7 cellular contexts compared by ENCODE assay signal in genomic region chr2:99140056-99140859, GRCh38. TPM values are rescaled to one million over a fixed set of nuclear protein-coding genes. Genes with fewer than 3 reads are reported as not detected.
DNase-seq lines count a peak whose midpoint lies in the region; TF ChIP-seq lines count a peak whose summit lies in the region.

No MANE protein-coding gene starts in this region.

- no peaks in the 10 kb centered on the region for H3K36me3 Mint-ChIP-seq in HFFc6 (ENCODE audit: low read depth)
- H3K36me3 Mint-ChIP-seq in activated CD4-positive, alpha-beta memory T cell treated with anti-CD3 and anti-CD28 coated beads, Interleukin-2, amount 10 ng/mL, durations not matched to agents 7 days and 5 days (ENCODE audit: low read depth): peaks cover 3% of the 10 kb centered on the region

- DNase-seq in HFFc6 (no peak), iPS DF 6.9 (ENCODE audit: low read depth, low spot score) (no peak), smooth muscle cell (lab: John Stamatoyannopoulos, UW; ENCODE audit: unreplicated experiment) (no peak), GM13976 (ENCODE audit: low spot score) (no peak), GM03348 (ENCODE audit: low spot score) (no peak), EL (no peak)
- no peak for DNase-seq in activated CD4-positive, alpha-beta memory T cell treated with anti-CD3 and anti-CD28 coated beads, Interleukin-2, amount 10 ng/mL, durations not matched to agents 7 days and 5 days

- peak overlapping the region; percentile 63 for H3K9ac ChIP-seq in smooth muscle cell (ENCODE audit: low read depth)

- H3K4me1 ChIP-seq in iPS DF 6.9 (ENCODE audit: control insufficient read depth, insufficient read depth, low read length) (no peaks in the 10 kb centered on the region), smooth muscle cell (ENCODE audit: low read depth) (peaks cover 13% of the 10 kb centered on the region)

- H3F3A ChIP-seq in smooth muscle cell (ENCODE audit: low read depth): no peaks in the 10 kb centered on the region

- WGBS in iPS DF 6.9 (ENCODE audit: insufficient coverage, insufficient read length): no CpG with 5 or more reads among the region's 17 CpGs
- 35% methylated on average over 17 of the region's 17 CpGs for WGBS in smooth muscle cell (ENCODE audit: low lambda C conversion rate)

- no peak overlapping the region for H3K27ac ChIP-seq in iPS DF 6.9 (ENCODE audit: low read length)
- H3K27ac ChIP-seq in smooth muscle cell (ENCODE audit: low read depth): peak overlapping the region; percentile 43

- peaks cover 9% of the 10 kb centered on the region; the same call in 1 of the 2 replicates for H3K4me1 Mint-ChIP-seq in HFFc6 (ENCODE audit: low read depth)
- H3K4me1 Mint-ChIP-seq in activated CD4-positive, alpha-beta memory T cell treated with anti-CD3 and anti-CD28 coated beads, Interleukin-2, amount 10 ng/mL, durations not matched to agents 7 days and 5 days: peaks cover 23% of the 10 kb centered on the region

- H3K4me3 Mint-ChIP-seq in HFFc6: peak overlapping the region; percentile 93
- peak overlapping the region; percentile 97 for H3K4me3 Mint-ChIP-seq in activated CD4-positive, alpha-beta memory T cell treated with anti-CD3 and anti-CD28 coated beads, Interleukin-2, amount 10 ng/mL, durations not matched to agents 7 days and 5 days

- H3K9me3 ChIP-seq in iPS DF 6.9 (ENCODE audit: control insufficient read depth, insufficient read depth, low read length) (no peaks in the 10 kb centered on the region), smooth muscle cell (replicated peaks; ENCODE audit: low read depth) (no peaks in the 10 kb centered on the region)

- H3K36me3 ChIP-seq in iPS DF 6.9 (ENCODE audit: control insufficient read depth, insufficient read depth, low read length) (no peaks in the 10 kb centered on the region), smooth muscle cell (ENCODE audit: low read depth) (no peaks in the 10 kb centered on the region)

- peak overlapping the region; percentile 85 for H3K4me2 ChIP-seq in smooth muscle cell

- H4K20me1 ChIP-seq in smooth muscle cell (ENCODE audit: low read depth): no peaks in the 10 kb centered on the region

- POLR2A ChIA-PET in activated CD4-positive, alpha-beta memory T cell treated with anti-CD3 and anti-CD28 coated beads, Interleukin-2, amount 10 ng/mL, durations not matched to agents 7 days and 5 days (lab: Charles Lee): interaction anchor here (0.8 to 3.3 kb wide), 7 partner anchors 13 to 369 kb away, joined by 3 to 32 read pairs (median 5); partner anchors contain the start of genes EIF5B, LIPT1, MITD1 and MRPL30

- H3K27me3 Mint-ChIP-seq in HFFc6 (ENCODE audit: insufficient read depth): peaks cover 7% of the 10 kb centered on the region
- peaks cover 9% of the 10 kb centered on the region for H3K27me3 Mint-ChIP-seq in activated CD4-positive, alpha-beta memory T cell treated with anti-CD3 and anti-CD28 coated beads, Interleukin-2, amount 10 ng/mL, durations not matched to agents 7 days and 5 days

- H3K27me3 ChIP-seq in iPS DF 6.9 (ENCODE audit: control insufficient read depth, insufficient read depth, low read length) (no peaks in the 10 kb centered on the region), smooth muscle cell (ENCODE audit: low read depth) (no peaks in the 10 kb centered on the region)

- H3K4me3 ChIP-seq in iPS DF 6.9 (ENCODE audit: low read length): peak overlapping the region; percentile 44; the same call in 1 of the 2 replicates
- peak overlapping the region; percentile 71 for H3K4me3 ChIP-seq in smooth muscle cell

- CTCF ChIA-PET in activated CD4-positive, alpha-beta memory T cell treated with anti-CD3 and anti-CD28 coated beads, Interleukin-2, amount 10 ng/mL, durations not matched to agents 7 days and 5 days (lab: Charles Lee): interaction anchor here (0.8 to 1.8 kb wide), 5 partner anchors 10 to 55 kb away, joined by 3 to 8 read pairs (median 3); partner anchors contain the start of genes MITD1 and MRPL30

- TF ChIP-seq CTCF in HFFc6 (IDR thresholded peaks at IDR 0.05) (no peak), smooth muscle cell (IDR thresholded peaks at IDR 0.05; ENCODE audit: borderline replicate concordance, insufficient read depth, poor library complexity, severe bottlenecking) (no peak), GM13976 (IDR thresholded peaks at IDR 0.05; ENCODE audit: borderline replicate concordance, control extremely low read depth, extremely low read depth, insufficient read depth, missing control alignments) (no peak)

- H3K79me2 ChIP-seq in smooth muscle cell (ENCODE audit: low read depth): no peaks in the 10 kb centered on the region

- H3K9me3 Mint-ChIP-seq in HFFc6: no peaks in the 10 kb centered on the region
- peaks cover 2% of the 10 kb centered on the region for H3K9me3 Mint-ChIP-seq in activated CD4-positive, alpha-beta memory T cell treated with anti-CD3 and anti-CD28 coated beads, Interleukin-2, amount 10 ng/mL, durations not matched to agents 7 days and 5 days

- H3K27ac Mint-ChIP-seq in HFFc6: peak overlapping the region; percentile 31; the same call in 1 of the 2 replicates
- peak overlapping the region; percentile 85 for H3K27ac Mint-ChIP-seq in activated CD4-positive, alpha-beta memory T cell treated with anti-CD3 and anti-CD28 coated beads, Interleukin-2, amount 10 ng/mL, durations not matched to agents 7 days and 5 days

- in situ Hi-C loops in GM13976 (cut with MboI; ENCODE audit: low sequenced_read_pairs, unreplicated experiment): no loop called here

- H2AFZ ChIP-seq in smooth muscle cell (ENCODE audit: low read depth): peak overlapping the region; percentile 88

RNA-seq across cellular contexts. Expression of gene C2orf15, which starts 1.2 kb away (rescaled TPM):
- total RNA-seq in HFFc6 (2021; fragmentation: NEBNext Ultra II Directional; extraction: Animal tissue kit (Norgen Biotek cat#: 25700)): not detected
- under 1 TPM; 0.18 to 0.35 TPM for total RNA-seq in activated CD4-positive, alpha-beta memory T cell treated with anti-CD3 and anti-CD28 coated beads, Interleukin-2, amount 10 ng/mL, durations not matched to agents 7 days and 5 days
- total RNA-seq in smooth muscle cell: 0.13 and 0.18 TPM in 2 replicates
- polyA plus RNA-seq in smooth muscle cell: 2.0 TPM in 1 of 2 replicates, not detected in the other

RNA-seq across cellular contexts. Expression of gene TSGA10, which starts 14.5 kb away (rescaled TPM):
- total RNA-seq in HFFc6 (2021; fragmentation: NEBNext Ultra II Directional; extraction: Animal tissue kit (Norgen Biotek cat#: 25700)): 1 to 10 TPM in 4 of 6 experiments, under 1 TPM in 2; 0.83 to 2.0 (median 1.3) TPM
- 1 to 10 TPM; 3.7 to 5.4 TPM for total RNA-seq in activated CD4-positive, alpha-beta memory T cell treated with anti-CD3 and anti-CD28 coated beads, Interleukin-2, amount 10 ng/mL, durations not matched to agents 7 days and 5 days
- total RNA-seq in smooth muscle cell: 1.3 and 30.4 TPM in 2 replicates
- 1.1 and 3.4 TPM in 2 replicates for polyA plus RNA-seq in smooth muscle cell

RNA-seq across cellular contexts. Expression of gene LIPT1, which starts 14.5 kb away (rescaled TPM):
- 1 to 10 TPM; 2.5 to 3.8 (median 3.3) TPM for total RNA-seq in HFFc6 (2021; fragmentation: NEBNext Ultra II Directional; extraction: Animal tissue kit (Norgen Biotek cat#: 25700))
- total RNA-seq in activated CD4-positive, alpha-beta memory T cell treated with anti-CD3 and anti-CD28 coated beads, Interleukin-2, amount 10 ng/mL, durations not matched to agents 7 days and 5 days: 1 to 10 TPM; 6.7 to 7.3 TPM
- total RNA-seq in smooth muscle cell: 1.5 and 4.7 TPM in 2 replicates
- 1.9 and 3.0 TPM in 2 replicates for polyA plus RNA-seq in smooth muscle cell

RNA-seq across cellular contexts. Expression of gene MITD1, which starts 40.6 kb away (rescaled TPM):
- total RNA-seq in HFFc6 (2021; fragmentation: NEBNext Ultra II Directional; extraction: Animal tissue kit (Norgen Biotek cat#: 25700)): 10 to 100 TPM; 12.5 to 19.5 (median 17.3) TPM
- 10 to 100 TPM; 63.3 to 67.3 TPM for total RNA-seq in activated CD4-positive, alpha-beta memory T cell treated with anti-CD3 and anti-CD28 coated beads, Interleukin-2, amount 10 ng/mL, durations not matched to agents 7 days and 5 days
- total RNA-seq in smooth muscle cell: 53.5 and 60.2 TPM in 2 replicates
- 31.5 and 38.6 TPM in 2 replicates for polyA plus RNA-seq in smooth muscle cell

RNA-seq across cellular contexts. Expression of gene MRPL30, which starts 40.7 kb away (rescaled TPM):
- 10 to 100 TPM; 25.6 to 31.8 (median 29.6) TPM for total RNA-seq in HFFc6 (2021; fragmentation: NEBNext Ultra II Directional; extraction: Animal tissue kit (Norgen Biotek cat#: 25700))
- total RNA-seq in activated CD4-positive, alpha-beta memory T cell treated with anti-CD3 and anti-CD28 coated beads, Interleukin-2, amount 10 ng/mL, durations not matched to agents 7 days and 5 days: 10 to 100 TPM; 21.1 to 22.2 TPM
- total RNA-seq in smooth muscle cell: 20.8 and 23.1 TPM in 2 replicates
- 16.5 and 18.8 TPM in 2 replicates for polyA plus RNA-seq in smooth muscle cell
